9 cellular contexts compared by ENCODE assay signal in the genomic region with DNA sequence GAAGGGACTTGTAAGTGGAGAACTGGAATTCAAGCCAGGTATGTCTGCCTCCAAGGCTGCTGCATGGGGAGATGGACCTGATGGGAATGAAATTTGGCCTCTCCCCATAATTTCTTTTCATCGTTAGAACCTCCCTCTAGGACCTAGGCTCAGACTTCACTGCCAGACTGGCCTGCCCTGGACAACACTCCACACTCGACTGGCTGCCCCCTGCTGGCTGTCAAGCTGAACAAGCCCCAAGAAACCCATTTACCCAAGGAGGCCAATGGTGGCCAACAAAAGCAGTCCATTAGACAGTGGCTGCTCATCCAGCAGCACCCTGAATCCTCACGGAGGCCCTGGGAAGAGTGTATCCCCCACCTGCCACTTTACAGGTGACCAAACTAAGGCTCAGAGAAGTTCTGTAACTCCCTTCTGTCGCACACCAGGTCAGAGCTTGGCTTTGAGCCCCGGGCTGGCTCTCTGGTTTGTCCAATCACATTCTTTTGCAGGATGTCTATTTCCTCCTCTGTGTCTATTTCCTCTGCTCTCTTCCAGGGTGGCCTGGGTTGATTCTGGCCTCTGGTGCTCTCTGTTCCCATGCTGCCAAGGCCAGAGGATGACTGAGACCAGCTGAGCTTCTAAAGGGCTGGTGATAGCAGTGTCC. TPM values are rescaled to one million over a fixed set of nuclear protein-coding genes. Genes with fewer than 3 reads are reported as not detected.
DNase-seq lines count a peak whose midpoint lies in the region; ATAC-seq and TF ChIP-seq lines count a peak whose summit lies in the region.
"Had no signal": no experiment of that assay in that cellular context is flagged by ENCODE, and none has a peak within 500 bp of the region (broad histone marks: within the 10 kb centered on the region; RNA-seq: fewer than 3 reads in every experiment).

No MANE protein-coding gene starts in this region.

- H3K27me3 ChIP-seq in Caco-2 (replicated peaks; ENCODE audit: control insufficient read depth, insufficient read depth, low read length), result no peaks in the 10 kb centered on the region
- H3K27me3 ChIP-seq in prostate gland (replicated peaks; ENCODE audit: insufficient read depth), result no peaks in the 10 kb centered on the region

- BruUV-seq in Caco-2 (replicated peaks; lab: Mats Ljungman, UMichigan), result no TSS peak

- CTCF ChIA-PET in Caco-2 (lab: Charles Lee), result no interaction called here

- no peaks in the 10 kb centered on the region for H3K9me3 Mint-ChIP-seq in Caco-2 (ENCODE audit: unreplicated experiment)

- intact Hi-C loops in Caco-2 (cut with micrococcal nuclease; ENCODE audit: unreplicated experiment), result loop anchor here (2.0 to 10.0 kb wide), 2 partner anchors 49 to 53 kb away; no protein-coding TSS in a partner anchor
- intact Hi-C loops in prostate gland (cut with DNase I), result no loop called here

- H3K27ac Mint-ChIP-seq in Caco-2 (ENCODE audit: unreplicated experiment), result no peak overlapping the region

- H3K4me3 ChIP-seq in Caco-2 (ENCODE audit: low read depth, low read length), result no peak overlapping the region
- no peak overlapping the region for H3K4me3 ChIP-seq in LNCaP clone FGC (ENCODE audit: low read depth, low read length)
- H3K4me3 ChIP-seq in prostate gland, result no peak overlapping the region

- H3K36me3 ChIP-seq in Caco-2 (ENCODE audit: control insufficient read depth, insufficient read depth, low read length) (no peaks in the 10 kb centered on the region), prostate gland (no peaks in the 10 kb centered on the region)

- POLR2A ChIA-PET in Caco-2 (lab: Charles Lee), result no interaction called here

- no peak overlapping the region for H3K4me3 Mint-ChIP-seq in Caco-2 (ENCODE audit: unreplicated experiment)

- H3K27me3 Mint-ChIP-seq in Caco-2 (ENCODE audit: insufficient read depth, unreplicated experiment), result no peaks in the 10 kb centered on the region

- DNase-seq in Caco-2 (peak in 1 of 2 experiments; percentile 29), LNCaP clone FGC (ENCODE audit: low read depth) (no peak), prostate gland (ENCODE audit: low spot score) (no peak), NCI-H774 (lab: John Stamatoyannopoulos, UW) (no peak)
- peak; percentile 71 to 75 for DNase-seq in activated CD4-positive, alpha-beta T cell treated with anti-CD3 and anti-CD28 coated beads, Interleukin-2, amount 50 U/mL, for 48 hours

- no peak for TF ChIP-seq POLR2A in prostate gland (IDR thresholded peaks at IDR 0.05)

- H3K9me3 ChIP-seq in Caco-2 (no peaks in the 10 kb centered on the region), prostate gland (no peaks in the 10 kb centered on the region)

- H3K4me1 Mint-ChIP-seq in Caco-2 (ENCODE audit: low read depth, unreplicated experiment), result peaks cover 8% of the 10 kb centered on the region

- WGBS in prostate gland, result 76% methylated on average over 5 of the region's 5 CpGs

- TF ChIP-seq CTCF in Caco-2 (IDR thresholded peaks at IDR 0.05; ENCODE audit: insufficient read depth in 1 of 2, low read depth in 1 of 2, low read length in 1 of 2, severe bottlenecking in 1 of 2, unreplicated experiment in 1 of 2) (peak; percentile 24 to 35), LNCaP clone FGC (IDR thresholded peaks at IDR 0.05; ENCODE audit: control insufficient read depth, extremely low read depth, insufficient read depth) (peak; percentile 25; the same call in 1 of the 2 replicates), prostate gland (IDR thresholded peaks at IDR 0.05) (peak in 3 of 4 experiments; percentile 25 to 54 (median 45))

- H3K27ac ChIP-seq in prostate gland, result peak overlapping the region in 1 of 2 donors; percentile 0

- ATAC-seq in esophagus mucosa (peak; percentile 59), HG03135 (IDR thresholded peaks at IDR 0.05; ENCODE audit: unreplicated experiment) (no peak), HG02840 (IDR thresholded peaks at IDR 0.05; ENCODE audit: low FRiP score, unreplicated experiment) (no peak)

- H3K36me3 Mint-ChIP-seq in Caco-2 (ENCODE audit: insufficient read depth, unreplicated experiment), result no peaks in the 10 kb centered on the region

- H3K4me1 ChIP-seq in Caco-2, result peaks cover 17% of the 10 kb centered on the region
- H3K4me1 ChIP-seq in prostate gland (replicated peaks), result no peaks in the 10 kb centered on the region

RNA-seq across cellular contexts. Expression of a gene that starts 3.8 kb away (rescaled TPM):
- total RNA-seq in Caco-2 (2022) (not detected in 2 replicates), esophagus mucosa (0.16 TPM), prostate gland (not detected)
- total RNA-seq: mononuclear cell had no signal

RNA-seq across cellular contexts. Expression of a gene that starts 11.6 kb away (rescaled TPM):
- total RNA-seq in Caco-2 (2022) (12.1 and 15.1 TPM in 2 replicates), esophagus mucosa (18.7 TPM), prostate gland (10 to 100 TPM; 60.5 to 89.9 TPM)

Comparison
In these comparisons a context has a peak if more than half of its experiments do, and no peak if none do; other contexts are left out.
1. DNase-seq: peak in activated CD4-positive, alpha-beta T cell treated with anti-CD3 and anti-CD28 coated beads, Interleukin-2, amount 50 U/mL, for 48 hours (2 of 2); none in LNCaP clone FGC (single experiment), prostate gland (single experiment) and NCI-H774 (single experiment).
2. Peak in every context shown above with its lines, with median percentiles within 50 percentile points of each other: CTCF ChIP-seq.